10 cellular contexts compared by ENCODE assay signal in genomic region chr6:86706449-86706848, GRCh38.
A peak's percentile ranks its signal among the peaks of the same experiment; 100 is the strongest.
DNase-seq lines count a peak whose midpoint lies in the region; ATAC-seq, FAIRE-seq and TF ChIP-seq lines count a peak whose summit lies in the region.
"Had no signal": no experiment of that assay in that cellular context is flagged by ENCODE, and none has a peak within 500 bp of the region (broad histone marks: within the 10 kb centered on the region; RNA-seq: fewer than 3 reads in every experiment).

No MANE protein-coding gene starts in this region.

- H3K27ac ChIP-seq in OCI-LY1 (ENCODE audit: low read depth, low read length, poor library complexity, severe bottlenecking), result no peak overlapping the region

- DNase-seq in nephron progenitor cell (peak; percentile 21), urothelium cell line (ENCODE audit: low spot score) (no peak), middle frontal gyrus (ENCODE audit: extremely low spot score, low spot score) (no peak)
- no peak for DNase-seq in activated naive CD4-positive, alpha-beta T cell treated with Interleukin-2 at 50 U/mL for 16 hours
- DNase-seq: NCI-H187 treated with DMSO at 0.1 percent for 48 hours had no signal

- no peaks in the 10 kb centered on the region for H4K20me1 ChIP-seq in OCI-LY1 (ENCODE audit: insufficient read depth, low read length)

- no peaks in the 10 kb centered on the region for H3F3A ChIP-seq in OCI-LY1 (ENCODE audit: insufficient read depth, low read length)

- no peaks in the 10 kb centered on the region for H3K4me1 Mint-ChIP-seq in nephron progenitor cell

- TF ChIP-seq CTCF in OCI-LY1 (IDR thresholded peaks at IDR 0.05; ENCODE audit: low read length) (peak; percentile 48), nephron progenitor cell (IDR thresholded peaks at IDR 0.05) (peak; percentile 5)

- no peak for FAIRE-seq in urothelium cell line (lab: Jason Lieb, UNC)

- no peaks in the 10 kb centered on the region for H3K27me3 ChIP-seq in OCI-LY1 (ENCODE audit: insufficient read depth, low read length)

- no peaks in the 10 kb centered on the region for H3K36me3 Mint-ChIP-seq in nephron progenitor cell (ENCODE audit: low read depth)
- H3K36me3 Mint-ChIP-seq: activated naive CD4-positive, alpha-beta T cell treated with anti-CD3 and anti-CD28 coated beads, Interleukin-2, amount 50 U/mL, for 72 hours had no signal

- H3K4me2 ChIP-seq in OCI-LY1 (ENCODE audit: low read length), result no peak overlapping the region

- no peaks in the 10 kb centered on the region for H3K9me3 ChIP-seq in OCI-LY1 (ENCODE audit: low read length)

- H3K9me2 ChIP-seq in OCI-LY1 (ENCODE audit: low read depth, low read length), result no peaks in the 10 kb centered on the region

- no peak overlapping the region for H3K27ac Mint-ChIP-seq in nephron progenitor cell
- H3K27ac Mint-ChIP-seq: activated naive CD4-positive, alpha-beta T cell treated with anti-CD3 and anti-CD28 coated beads, Interleukin-2, amount 50 U/mL, for 72 hours; T-helper 2 cell treated with Interferon-gamma antibody and Interleukin-4, amounts not matched to agents 5 μg/mL and 100 μg/mL, for 36 hours had no signal

- H3K27me3 Mint-ChIP-seq in nephron progenitor cell (ENCODE audit: low read depth, poor library complexity), result peaks cover 3% of the 10 kb centered on the region

- peak; percentile 67 for ATAC-seq in GM18511 (IDR thresholded peaks at IDR 0.05; ENCODE audit: unreplicated experiment)
- ATAC-seq in HG02642 (IDR thresholded peaks at IDR 0.05; ENCODE audit: poor library complexity, unreplicated experiment), result peak; percentile 82
- ATAC-seq: activated naive CD4-positive, alpha-beta T cell treated with anti-CD3 and anti-CD28 coated beads, Interleukin-2, amount 50 U/mL, for 72 hours had no signal

- H3K4me3 Mint-ChIP-seq in nephron progenitor cell, result no peak overlapping the region
- H3K4me3 Mint-ChIP-seq: T-helper 2 cell treated with Interferon-gamma antibody and Interleukin-4, amounts not matched to agents 5 μg/mL and 100 μg/mL, for 36 hours had no signal

- H2AFZ ChIP-seq in OCI-LY1 (ENCODE audit: low read length), result no peak overlapping the region

- no peaks in the 10 kb centered on the region for H3K36me3 ChIP-seq in OCI-LY1 (ENCODE audit: insufficient read depth, low read length)

- H3K4me1 ChIP-seq in OCI-LY1 (ENCODE audit: insufficient read depth, low read length, severe bottlenecking), result no peaks in the 10 kb centered on the region

- H3K4me3 ChIP-seq in OCI-LY1 (ENCODE audit: low read depth, low read length, poor library complexity, severe bottlenecking), result no peak overlapping the region

- H3K79me2 ChIP-seq in OCI-LY1 (ENCODE audit: insufficient read depth, low read length), result no peaks in the 10 kb centered on the region

- H3K9ac ChIP-seq in OCI-LY1 (ENCODE audit: low read length), result no peak overlapping the region

- H3K9me3 Mint-ChIP-seq in nephron progenitor cell, result no peaks in the 10 kb centered on the region
